1 cellular context compared by ENCODE assay signal in genomic region chr17:45235071-45236001, GRCh38.
TF ChIP-seq lines count a peak whose summit lies in the region.

No MANE protein-coding gene starts in this region.

TF ChIP-seq in HEK293T, 16 proteins besides CTCF, POLR2A, EP300 and RAD21 (continued from another document):
- TF ChIP-seq CTBP1 (IDR thresholded peaks at IDR 0.05; ENCODE audit: borderline replicate concordance) (no peak), ELF4 (IDR thresholded peaks at IDR 0.05) (no peak), SP1 (IDR thresholded peaks at IDR 0.05) (no peak), PKNOX1 (IDR thresholded peaks at IDR 0.05) (no peak), FOXA1 (IDR thresholded peaks at IDR 0.05) (no peak), ARNT (IDR thresholded peaks at IDR 0.05) (no peak), HDGF (IDR thresholded peaks at IDR 0.05; ENCODE audit: borderline replicate concordance) (no peak), FOXK2 (IDR thresholded peaks at IDR 0.05) (no peak), L3MBTL2 (conservative IDR thresholded peaks at IDR 0.05) (no peak)
TF ChIP-seq in HEK293T: peak in this region for 0.
